13 cellular contexts compared by ENCODE assay signal in the genomic region with DNA sequence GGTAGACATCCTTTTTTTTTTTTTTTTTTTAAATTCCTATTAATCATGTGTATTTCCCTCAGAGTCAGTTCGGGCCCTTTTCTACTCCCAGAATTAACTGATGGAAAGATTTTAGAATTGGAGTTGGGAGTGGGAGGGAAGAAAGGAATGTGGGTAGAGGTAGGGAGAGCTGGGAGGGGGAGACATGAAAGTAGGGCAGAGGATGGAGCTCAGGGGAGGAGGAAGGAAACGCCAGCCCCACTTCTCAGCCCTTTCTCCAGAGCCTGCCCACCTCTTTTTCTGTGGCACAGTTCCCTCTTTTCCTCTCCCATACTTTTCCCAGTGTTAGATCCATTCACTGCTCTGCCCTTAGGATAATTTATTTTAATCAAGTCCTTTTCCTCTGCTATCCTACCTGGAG.
A peak's percentile ranks its signal among the peaks of the same experiment; 100 is the strongest.
DNase-seq lines count a peak whose midpoint lies in the region; ATAC-seq and TF ChIP-seq lines count a peak whose summit lies in the region.
"Had no signal": no experiment of that assay in that cellular context is flagged by ENCODE, and none has a peak within 500 bp of the region (broad histone marks: within the 10 kb centered on the region; RNA-seq: fewer than 3 reads in every experiment).

No MANE protein-coding gene starts in this region.

- H3K36me3 Mint-ChIP-seq in WTC11, result peaks cover 2% of the 10 kb centered on the region

- ATAC-seq in WTC11, result peak; percentile 81
- no peak for ATAC-seq in Right ventricle myocardium superior (ENCODE audit: poor library complexity)
- ATAC-seq: HCT116 had no signal

- no peak for TF ChIP-seq CTCF in WTC11 (IDR thresholded peaks at IDR 0.05)

- CTCF ChIA-PET in WTC11 (lab: Charles Lee), result no interaction called here

- peaks cover 41% of the 10 kb centered on the region for H3K4me1 Mint-ChIP-seq in WTC11
- H3K4me1 Mint-ChIP-seq: CD4-positive, alpha-beta memory T cell had no signal

- no peaks in the 10 kb centered on the region for H3K27me3 Mint-ChIP-seq in WTC11 (ENCODE audit: low read depth)
- H3K27me3 Mint-ChIP-seq: CD4-positive, alpha-beta memory T cell had no signal

- no peaks in the 10 kb centered on the region for H3K27me3 ChIP-seq in H7 (ENCODE audit: control insufficient read depth, insufficient read depth, low read length)

- intact Hi-C loops in Right ventricle myocardium superior (cut with DNase I), result no loop called here

- peak overlapping the region; percentile 62; the same call in 1 of the 2 replicates for H3K27ac Mint-ChIP-seq in WTC11
- H3K27ac Mint-ChIP-seq: CD4-positive, alpha-beta memory T cell had no signal

- POLR2A ChIA-PET in WTC11 (lab: Charles Lee), result interaction anchor here (0.7 kb wide), 1 partner anchor 12 kb away, joined by 3 read pairs; no protein-coding TSS in a partner anchor

- no peak overlapping the region for H3K4me3 Mint-ChIP-seq in WTC11
- H3K4me3 Mint-ChIP-seq: CD4-positive, alpha-beta memory T cell had no signal

- no peaks in the 10 kb centered on the region for H3K36me3 ChIP-seq in H7 (replicated peaks; ENCODE audit: control insufficient read depth, insufficient read depth, low read length)

- H3K9me3 Mint-ChIP-seq in WTC11, result no peaks in the 10 kb centered on the region
- H3K9me3 Mint-ChIP-seq: CD4-positive, alpha-beta memory T cell had no signal

- DNase-seq in H7, result peak; percentile 16
- DNase-seq in WTC11 (ENCODE audit: low spot score), result no peak
- peak; percentile 26 for DNase-seq in iPS-NIHi7 (ENCODE audit: extremely low spot score)
- no peak for DNase-seq in Right ventricle myocardium superior
- no peak for DNase-seq in DMS153 treated with DMSO at 0.1 percent for 48 hours (lab: John Stamatoyannopoulos, UW; ENCODE audit: unreplicated experiment)
- no peak for DNase-seq in OCI-M2 (lab: John Stamatoyannopoulos, UW; ENCODE audit: unreplicated experiment)
- DNase-seq: C1 segment of cervical spinal cord; Calu3; CD4-positive, alpha-beta memory T cell; COR-L47; DND-41; GOT3 had no signal

- no peak overlapping the region for H3K4me3 ChIP-seq in H7 (ENCODE audit: insufficient read depth, low read depth, low read length)

TF ChIP-seq in WTC11, 78 proteins besides CTCF, POLR2A, EP300 and RAD21:
- no peak for TF ChIP-seq FOXP1 (CRISPR knock-in tag; IDR thresholded peaks at IDR 0.05; ENCODE audit: borderline replicate concordance)
- TF ChIP-seq, protein P1, sequence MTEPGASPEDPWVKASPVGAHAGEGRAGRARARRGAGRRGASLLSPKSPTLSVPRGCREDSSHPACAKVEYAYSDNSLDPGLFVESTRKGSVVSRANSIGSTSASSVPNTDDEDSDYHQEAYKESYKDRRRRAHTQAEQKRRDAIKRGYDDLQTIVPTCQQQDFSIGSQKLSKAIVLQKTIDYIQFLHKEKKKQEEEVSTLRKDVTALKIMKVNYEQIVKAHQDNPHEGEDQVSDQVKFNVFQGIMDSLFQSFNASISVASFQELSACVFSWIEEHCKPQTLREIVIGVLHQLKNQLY (CRISPR knock-in tag; IDR thresholded peaks at IDR 0.05), result no peak
- TF ChIP-seq, protein P2, sequence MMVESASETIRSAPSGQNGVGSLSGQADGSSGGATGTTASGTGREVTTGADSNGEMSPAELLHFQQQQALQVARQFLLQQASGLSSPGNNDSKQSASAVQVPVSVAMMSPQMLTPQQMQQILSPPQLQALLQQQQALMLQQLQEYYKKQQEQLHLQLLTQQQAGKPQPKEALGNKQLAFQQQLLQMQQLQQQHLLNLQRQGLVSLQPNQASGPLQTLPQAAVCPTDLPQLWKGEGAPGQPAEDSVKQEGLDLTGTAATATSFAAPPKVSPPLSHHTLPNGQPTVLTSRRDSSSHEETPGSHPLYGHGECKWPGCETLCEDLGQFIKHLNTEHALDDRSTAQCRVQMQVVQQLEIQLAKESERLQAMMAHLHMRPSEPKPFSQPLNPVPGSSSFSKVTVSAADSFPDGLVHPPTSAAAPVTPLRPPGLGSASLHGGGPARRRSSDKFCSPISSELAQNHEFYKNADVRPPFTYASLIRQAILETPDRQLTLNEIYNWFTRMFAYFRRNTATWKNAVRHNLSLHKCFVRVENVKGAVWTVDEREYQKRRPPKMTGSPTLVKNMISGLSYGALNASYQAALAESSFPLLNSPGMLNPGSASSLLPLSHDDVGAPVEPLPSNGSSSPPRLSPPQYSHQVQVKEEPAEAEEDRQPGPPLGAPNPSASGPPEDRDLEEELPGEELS (CRISPR knock-in tag; IDR thresholded peaks at IDR 0.05), result no peak
- no peak for TF ChIP-seq FOXJ3 (CRISPR knock-in tag; IDR thresholded peaks at IDR 0.05; ENCODE audit: borderline replicate concordance)
- no peak for TF ChIP-seq PRRX2 (CRISPR knock-in tag; IDR thresholded peaks at IDR 0.05)

Comparison
In these comparisons a context has a peak if more than half of its experiments do, and no peak if none do; other contexts are left out.
1. DNase-seq: peak in H7 (single experiment) and iPS-NIHi7 (single experiment); none in WTC11 (single experiment), Right ventricle myocardium superior (single experiment), DMS153 treated with DMSO at 0.1 percent for 48 hours (single experiment) and OCI-M2 (single experiment).